In genomic region chrX:106706466-106706865, GRCh38 we compare ENCODE assay signal across 39 cellular contexts. TPM values are rescaled to one million over a fixed set of nuclear protein-coding genes. Genes with fewer than 3 reads are reported as not detected.
"Had no signal": no experiment of that assay in that cellular context is flagged by ENCODE, and none has a peak within 500 bp of the region (broad histone marks: within the 10 kb centered on the region; RNA-seq: fewer than 3 reads in every experiment).

No MANE protein-coding gene starts in this region.

- ATAC-seq: activated naive CD4-positive, alpha-beta T cell treated with anti-CD3 and anti-CD28 coated beads, Interleukin-2, amount 50 U/mL, for 72 hours; activated naive CD8-positive, alpha-beta T cell treated with anti-CD3 and anti-CD28 coated beads, Interleukin-2, amount 50 U/mL, for 24 hours; activated T-cell treated with anti-CD3 and anti-CD28 coated beads, Interleukin-2, amount 50 U/mL, for 4 hours; activated T-cell treated with anti-CD3 and anti-CD28 coated beads, Interleukin-2, amount 50 U/mL, for 72 hours; activated T-helper 17 cell treated with anti-CD3 and anti-CD28 coated beads, Interleukin-2, amount 50 U/mL, for 72 hours; body of pancreas had no signal

- H3K27ac ChIP-seq: adrenal gland, ascending aorta, body of pancreas, brain microvascular endothelial cell, breast epithelium, cardiac muscle cell had no signal

- H3K9me3 ChIP-seq: adrenal gland, ascending aorta, body of pancreas, breast epithelium had no signal

- H3K36me3 Mint-ChIP-seq: activated naive CD4-positive, alpha-beta T cell treated with anti-CD3 and anti-CD28 coated beads, Interleukin-2, amount 10 ng/mL, durations not matched to agents 7 days and 5 days; activated naive CD4-positive, alpha-beta T cell treated with anti-CD3 and anti-CD28 coated beads, Interleukin-2, amount 50 U/mL, for 24 hours; activated naive CD4-positive, alpha-beta T cell treated with anti-CD3 and anti-CD28 coated beads, Interleukin-2, amount 50 U/mL, for 72 hours; activated naive CD8-positive, alpha-beta T cell; activated naive CD8-positive, alpha-beta T cell treated with anti-CD3 and anti-CD28 coated beads, Interleukin-2, amount 10 ng/mL, durations not matched to agents 7 days and 5 days; brain had no signal

- H3K9me3 Mint-ChIP-seq: activated naive CD4-positive, alpha-beta T cell treated with anti-CD3 and anti-CD28 coated beads for 36 hours; activated naive CD4-positive, alpha-beta T cell treated with anti-CD3 and anti-CD28 coated beads, Interleukin-2, amount 10 ng/mL, durations not matched to agents 7 days and 5 days; activated naive CD4-positive, alpha-beta T cell treated with anti-CD3 and anti-CD28 coated beads, Interleukin-2, amount 50 U/mL, for 24 hours; activated naive CD4-positive, alpha-beta T cell treated with anti-CD3 and anti-CD28 coated beads, Interleukin-2, amount 50 U/mL, for 72 hours; activated naive CD8-positive, alpha-beta T cell treated with anti-CD3 and anti-CD28 coated beads, Interleukin-2, amount 10 ng/mL, durations not matched to agents 7 days and 5 days; activated naive CD8-positive, alpha-beta T cell treated with anti-CD3 and anti-CD28 coated beads, Interleukin-2, amount 50 U/mL, for 24 hours; activated T-cell treated with anti-CD3 and anti-CD28 coated beads, Interleukin-2, amount 50 U/mL, for 24 hours; activated T-cell treated with anti-CD3 and anti-CD28 coated beads, Interleukin-2, amount 50 U/mL, for 4 hours; activated T-cell treated with anti-CD3 and anti-CD28 coated beads, Interleukin-2, amount 50 U/mL, for 72 hours; activated T-helper 1 cell treated with anti-CD3 and anti-CD28 coated beads, Interleukin-12 subunit alpha, Interleukin-12 subunit beta, Interleukin-2, Interleukin-4 antibody, amounts not matched to agents 30 ng/mL and 10 ng/mL and 1 ng/mL, durations not matched to agents 14 hours and 24 hours and 36 hours; activated T-helper 17 cell treated with anti-CD3 and anti-CD28 coated beads, Interleukin-2, amount 50 U/mL, for 72 hours; activated T-helper 2 cell treated with anti-CD3 and anti-CD28 coated beads, Interferon-gamma antibody, Interleukin-2, Interleukin-4, amounts not matched to agents 10 μg/mL and 5 μg/mL and 100 μg/mL, durations not matched to agents 14 hours and 24 hours and 36 hours; brain; central memory CD8-positive, alpha-beta T cell had no signal

- H3K4me3 Mint-ChIP-seq: activated naive CD4-positive, alpha-beta T cell treated with anti-CD3 and anti-CD28 coated beads for 36 hours; activated naive CD4-positive, alpha-beta T cell treated with anti-CD3 and anti-CD28 coated beads, Interleukin-2, amount 10 ng/mL, durations not matched to agents 7 days and 5 days; activated naive CD4-positive, alpha-beta T cell treated with anti-CD3 and anti-CD28 coated beads, Interleukin-2, amount 50 U/mL, for 24 hours; activated naive CD8-positive, alpha-beta T cell; activated naive CD8-positive, alpha-beta T cell treated with anti-CD3 and anti-CD28 coated beads, Interleukin-2, amount 10 ng/mL, durations not matched to agents 7 days and 5 days; activated naive CD8-positive, alpha-beta T cell treated with anti-CD3 and anti-CD28 coated beads, Interleukin-2, amount 50 U/mL, for 24 hours; activated T-cell treated with anti-CD3 and anti-CD28 coated beads, Interleukin-2, amount 50 U/mL, for 24 hours; activated T-cell treated with anti-CD3 and anti-CD28 coated beads, Interleukin-2, amount 50 U/mL, for 4 hours; activated T-cell treated with anti-CD3 and anti-CD28 coated beads, Interleukin-2, amount 50 U/mL, for 72 hours; activated T-helper 1 cell treated with anti-CD3 and anti-CD28 coated beads, Interleukin-12 subunit alpha, Interleukin-12 subunit beta, Interleukin-2, Interleukin-4 antibody, amounts not matched to agents 30 ng/mL and 10 ng/mL and 1 ng/mL, durations not matched to agents 14 hours and 24 hours and 36 hours; activated T-helper 17 cell treated with anti-CD3 and anti-CD28 coated beads, Interleukin-2, amount 50 U/mL, for 72 hours; brain; central memory CD8-positive, alpha-beta T cell had no signal

- H3K27ac Mint-ChIP-seq: activated naive CD4-positive, alpha-beta T cell treated with anti-CD3 and anti-CD28 coated beads for 36 hours; activated naive CD4-positive, alpha-beta T cell treated with anti-CD3 and anti-CD28 coated beads, Interleukin-2, amount 10 ng/mL, durations not matched to agents 7 days and 5 days; activated naive CD4-positive, alpha-beta T cell treated with anti-CD3 and anti-CD28 coated beads, Interleukin-2, amount 50 U/mL, for 24 hours; activated naive CD4-positive, alpha-beta T cell treated with anti-CD3 and anti-CD28 coated beads, Interleukin-2, amount 50 U/mL, for 72 hours; activated naive CD8-positive, alpha-beta T cell; activated naive CD8-positive, alpha-beta T cell treated with anti-CD3 and anti-CD28 coated beads, Interleukin-2, amount 10 ng/mL, durations not matched to agents 7 days and 5 days; activated naive CD8-positive, alpha-beta T cell treated with anti-CD3 and anti-CD28 coated beads, Interleukin-2, amount 50 U/mL, for 24 hours; activated T-cell treated with anti-CD3 and anti-CD28 coated beads, Interleukin-2, amount 50 U/mL, for 24 hours; activated T-cell treated with anti-CD3 and anti-CD28 coated beads, Interleukin-2, amount 50 U/mL, for 72 hours; activated T-helper 1 cell treated with anti-CD3 and anti-CD28 coated beads, Interleukin-12 subunit alpha, Interleukin-12 subunit beta, Interleukin-2, Interleukin-4 antibody, amounts not matched to agents 30 ng/mL and 10 ng/mL and 1 ng/mL, durations not matched to agents 14 hours and 24 hours and 36 hours; activated T-helper 17 cell treated with anti-CD3 and anti-CD28 coated beads, Interleukin-2, amount 50 U/mL, for 72 hours; activated T-helper 2 cell treated with anti-CD3 and anti-CD28 coated beads, Interferon-gamma antibody, Interleukin-2, Interleukin-4, amounts not matched to agents 10 μg/mL and 5 μg/mL and 100 μg/mL, durations not matched to agents 14 hours and 24 hours and 36 hours; brain had no signal

- H3K4me1 Mint-ChIP-seq: activated naive CD4-positive, alpha-beta T cell treated with anti-CD3 and anti-CD28 coated beads, Interleukin-2, amount 10 ng/mL, durations not matched to agents 7 days and 5 days; activated naive CD4-positive, alpha-beta T cell treated with anti-CD3 and anti-CD28 coated beads, Interleukin-2, amount 50 U/mL, for 24 hours; activated naive CD8-positive, alpha-beta T cell treated with anti-CD3 and anti-CD28 coated beads, Interleukin-2, amount 10 ng/mL, durations not matched to agents 7 days and 5 days; activated T-helper 17 cell treated with anti-CD3 and anti-CD28 coated beads, Interleukin-2, amount 50 U/mL, for 72 hours; central memory CD8-positive, alpha-beta T cell had no signal

- H3K4me3 ChIP-seq: adrenal gland, ascending aorta, body of pancreas, breast epithelium, cardiac muscle cell had no signal

- H3K4me1 ChIP-seq: adrenal gland, ascending aorta, body of pancreas, breast epithelium had no signal

- FAIRE-seq: bronchial epithelial cell had no signal

- DNase-seq: activated effector memory CD4-positive, alpha-beta T cell treated with anti-CD3 and anti-CD28 coated beads, Interleukin-2, amount 50 U/mL, for 16 hours; activated effector memory CD4-positive, alpha-beta T cell treated with Interleukin-2 at 50 U/mL for 16 hours; activated gamma-delta T cell; activated gamma-delta T cell treated with Interleukin-2 at 50 U/mL for 16 hours; activated naive CD4-positive, alpha-beta T cell treated with anti-CD3 and anti-CD28 coated beads for 36 hours; activated naive CD4-positive, alpha-beta T cell treated with anti-CD3 and anti-CD28 coated beads, Interleukin-2, amount 10 ng/mL, durations not matched to agents 7 days and 5 days; activated naive CD4-positive, alpha-beta T cell treated with anti-CD3 and anti-CD28 coated beads, Interleukin-2, amount 50 U/mL, for 16 hours; activated naive CD4-positive, alpha-beta T cell treated with Interleukin-2 at 50 U/mL for 16 hours; activated naive CD8-positive, alpha-beta T cell treated with anti-CD3 and anti-CD28 coated beads, Interleukin-2, amount 10 ng/mL, durations not matched to agents 7 days and 5 days; activated naive CD8-positive, alpha-beta T cell treated with anti-CD3 and anti-CD28 coated beads, Interleukin-2, amount 50 U/mL, for 24 hours; activated T-cell treated with anti-CD3 and anti-CD28 coated beads for 4 hours; activated T-cell treated with anti-CD3 and anti-CD28 coated beads, Interleukin-2, amount 50 U/mL, for 1 hour; activated T-cell treated with anti-CD3 and anti-CD28 coated beads, Interleukin-2, amount 50 U/mL, for 24 hours; activated T-cell treated with anti-CD3 and anti-CD28 coated beads, Interleukin-2, amount 50 U/mL, for 4 hours; activated T-cell treated with anti-CD3 and anti-CD28 coated beads, Interleukin-2, amount 50 U/mL, for 48 hours; activated T-cell treated with anti-CD3 and anti-CD28 coated beads, Interleukin-2, amount 50 U/mL, for 72 hours; adrenal gland; amniotic stem cell; amygdala; anterior cingulate cortex; aorta; body of pancreas; brain microvascular endothelial cell; caudate nucleus; central memory CD4-positive, alpha-beta T cell; cerebellar nuclear complex had no signal

- H3K36me3 ChIP-seq: adrenal gland, ascending aorta, brain microvascular endothelial cell, breast epithelium, cardiac muscle cell had no signal

- H3K27me3 ChIP-seq: adrenal gland, ascending aorta, body of pancreas, brain microvascular endothelial cell, cardiac muscle cell had no signal

- H3K27me3 Mint-ChIP-seq: activated naive CD4-positive, alpha-beta T cell treated with anti-CD3 and anti-CD28 coated beads, Interleukin-2, amount 10 ng/mL, durations not matched to agents 7 days and 5 days; activated naive CD8-positive, alpha-beta T cell; activated naive CD8-positive, alpha-beta T cell treated with anti-CD3 and anti-CD28 coated beads, Interleukin-2, amount 10 ng/mL, durations not matched to agents 7 days and 5 days; activated naive CD8-positive, alpha-beta T cell treated with anti-CD3 and anti-CD28 coated beads, Interleukin-2, amount 50 U/mL, for 24 hours; activated T-helper 17 cell treated with anti-CD3 and anti-CD28 coated beads, Interleukin-2, amount 50 U/mL, for 72 hours; brain; central memory CD8-positive, alpha-beta T cell had no signal

RNA-seq across cellular contexts. Expression of gene RNF128, which starts 20.0 kb away (rescaled TPM):
- total RNA-seq: activated naive CD4-positive, alpha-beta T cell treated with anti-CD3 and anti-CD28 coated beads for 36 hours; activated naive CD4-positive, alpha-beta T cell treated with anti-CD3 and anti-CD28 coated beads, Interleukin-2, amount 50 U/mL, for 72 hours; activated naive CD8-positive, alpha-beta T cell treated with anti-CD3 and anti-CD28 coated beads, Interleukin-2, amount 10 ng/mL, durations not matched to agents 7 days and 5 days; activated T-cell treated with anti-CD3 and anti-CD28 coated beads, Interleukin-2, amount 50 U/mL, for 72 hours; activated T-helper 1 cell treated with anti-CD3 and anti-CD28 coated beads, Interleukin-12 subunit alpha, Interleukin-12 subunit beta, Interleukin-2, Interleukin-4 antibody, amounts not matched to agents 30 ng/mL and 10 ng/mL and 1 ng/mL, durations not matched to agents 14 hours and 24 hours and 36 hours; activated T-helper 17 cell treated with anti-CD3 and anti-CD28 coated beads, Interleukin-2, amount 50 U/mL, for 72 hours; activated T-helper 2 cell treated with anti-CD3 and anti-CD28 coated beads, Interferon-gamma antibody, Interleukin-2, Interleukin-4, amounts not matched to agents 10 μg/mL and 5 μg/mL and 100 μg/mL, durations not matched to agents 14 hours and 24 hours and 36 hours; aorta; chondrocyte had no signal
